Comparison of ENCODE assay signal across 24 cellular contexts in the genomic region with DNA sequence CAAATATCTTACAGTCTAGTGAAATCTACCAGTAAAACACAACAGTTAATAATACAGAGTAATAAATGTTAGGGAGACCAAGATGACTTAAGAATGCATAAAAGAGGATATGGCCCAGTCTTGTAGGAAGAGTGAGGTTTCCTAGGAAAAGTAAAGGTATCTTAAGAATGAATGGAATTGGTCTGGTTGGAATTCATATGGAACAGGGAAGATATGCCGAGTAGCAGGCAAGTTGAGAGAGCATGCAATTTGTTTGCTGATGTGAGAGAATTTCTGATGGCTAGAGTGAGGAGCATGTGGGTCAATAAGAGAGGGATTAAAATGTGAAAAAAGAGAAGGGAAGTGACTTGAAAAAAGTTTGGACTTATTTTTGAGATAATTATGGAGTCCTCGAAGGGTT.
"Had no signal": no experiment of that assay in that cellular context is flagged by ENCODE, and none has a peak within 500 bp of the region (broad histone marks: within the 10 kb centered on the region; RNA-seq: fewer than 3 reads in every experiment).

No MANE protein-coding gene starts in this region.

- H3K4me3 ChIP-seq: MG63, SJSA1, SK-N-MC had no signal

- H3K36me3 ChIP-seq: MG63, SJSA1 had no signal

- H3K27me3 ChIP-seq: MG63, SJSA1 had no signal

- FAIRE-seq: HepG2, RCC 7860 had no signal

- DNase-seq: IMR-90, Karpas-422, KG1, MG63, NCI-H1092, NCI-H1105 treated with DMSO at 0.1 percent for 48 hours, NCI-H1417 treated with DMSO at 0.1 percent for 48 hours, NCI-H146, NCI-H1694 treated with DMSO at 0.1 percent for 48 hours, NCI-H1930, NCI-H2081, NCI-H2107, NCI-H2171, NCI-H524, NCI-H526 treated with DMSO at 0.1 percent for 48 hours, NCI-H748 treated with DMSO at 0.1 percent for 48 hours, Right ventricle myocardium superior, RPMI8226, SIG-M5, T-cell had no signal

- ATAC-seq: HepG2, T-cell had no signal

- H3K27ac ChIP-seq: SJSA1, SK-N-MC had no signal

- H3K4me1 ChIP-seq: SJSA1 had no signal

- H3K9me3 ChIP-seq: MG63, SJSA1 had no signal
